In genomic region chr10:87544750-87545149, GRCh38 we compare ENCODE assay signal across 31 cellular contexts. TPM values are rescaled to one million over a fixed set of nuclear protein-coding genes. Genes with fewer than 3 reads are reported as not detected.
A peak's percentile ranks its signal among the peaks of the same experiment; 100 is the strongest.
DNase-seq lines count a peak whose midpoint lies in the region; ATAC-seq and TF ChIP-seq lines count a peak whose summit lies in the region.
"Had no signal": no experiment of that assay in that cellular context is flagged by ENCODE, and none has a peak within 500 bp of the region (broad histone marks: within the 10 kb centered on the region; RNA-seq: fewer than 3 reads in every experiment).

No MANE protein-coding gene starts in this region.

- TF ChIP-seq CTCF in choroid plexus epithelial cell (conservative IDR thresholded peaks at IDR 0.05; ENCODE audit: low read depth, low read length) = no peak
- TF ChIP-seq CTCF in left lung (IDR thresholded peaks at IDR 0.05) = no peak
- TF ChIP-seq CTCF in upper lobe of right lung (IDR thresholded peaks at IDR 0.05) = no peak
- TF ChIP-seq CTCF in breast epithelium (IDR thresholded peaks at IDR 0.05) = no peak

- H3K27ac Mint-ChIP-seq in activated naive CD4-positive, alpha-beta T cell treated with anti-CD3 and anti-CD28 coated beads, Interleukin-2, amount 50 U/mL, for 72 hours = no peak overlapping the region
- H3K27ac Mint-ChIP-seq: activated CD4-positive, alpha-beta T cell treated with anti-CD3 and anti-CD28 coated beads, Interleukin-2, amount 10 ng/mL, durations not matched to agents 24 days and 14 days; activated CD8-positive, alpha-beta memory T cell treated with anti-CD3 and anti-CD28 coated beads, Interleukin-2, amount 10 ng/mL, durations not matched to agents 7 days and 5 days; activated T-cell treated with anti-CD3 and anti-CD28 coated beads, Interleukin-2, amount 50 U/mL, for 72 hours; CD8-positive, alpha-beta T cell; nephron had no signal

- ATAC-seq in left lung (no peak), upper lobe of right lung (no peak)
- ATAC-seq in activated naive CD4-positive, alpha-beta T cell treated with anti-CD3 and anti-CD28 coated beads, Interleukin-2, amount 50 U/mL, for 72 hours = no peak
- ATAC-seq: activated CD8-positive, alpha-beta memory T cell treated with anti-CD3 and anti-CD28 coated beads, Interleukin-2, amount 10 ng/mL, durations not matched to agents 7 days and 5 days; activated T-cell treated with anti-CD3 and anti-CD28 coated beads, Interleukin-2, amount 50 U/mL, for 72 hours; CD8-positive, alpha-beta T cell; heart left ventricle; pancreas; right cardiac atrium had no signal

- H3K9me3 ChIP-seq in left lung (peaks cover 0 to 10% of the 10 kb centered on the region in 2 donors), upper lobe of right lung (no peaks in the 10 kb centered on the region), breast epithelium (peaks cover 7 to 10% of the 10 kb centered on the region in 2 donors)
- H3K9me3 ChIP-seq: pancreas had no signal

- peaks cover 5 to 23% of the 10 kb centered on the region in 2 donors for H3K9me3 Mint-ChIP-seq in activated naive CD4-positive, alpha-beta T cell treated with anti-CD3 and anti-CD28 coated beads, Interleukin-2, amount 50 U/mL, for 72 hours

- H3K27ac ChIP-seq in left lung = peak overlapping the region; percentile 60 to 62
- peak overlapping the region; percentile 77 for H3K27ac ChIP-seq in upper lobe of right lung
- H3K27ac ChIP-seq in breast epithelium = no peak overlapping the region
- H3K27ac ChIP-seq: dorsolateral prefrontal cortex, heart left ventricle, KMS-11, pancreas, tibial nerve had no signal

- no peaks in the 10 kb centered on the region for H3K27me3 ChIP-seq in left lung
- no peaks in the 10 kb centered on the region for H3K27me3 ChIP-seq in upper lobe of right lung
- no peaks in the 10 kb centered on the region for H3K27me3 ChIP-seq in breast epithelium
- H3K27me3 ChIP-seq: dorsolateral prefrontal cortex, heart left ventricle, pancreas, tibial nerve had no signal

- TF ChIP-seq POLR2A in breast epithelium (IDR thresholded peaks at IDR 0.05) = no peak

- intact Hi-C loops in left lung (cut with DNase I) = no loop called here
- intact Hi-C loops in upper lobe of right lung (cut with DNase I) = no loop called here
- intact Hi-C loops in breast epithelium (cut with DNase I; ENCODE audit: low total_unique reads) = no loop called here

- H3K36me3 Mint-ChIP-seq in activated naive CD4-positive, alpha-beta T cell treated with anti-CD3 and anti-CD28 coated beads, Interleukin-2, amount 50 U/mL, for 72 hours = peaks cover 31 to 41% of the 10 kb centered on the region in 2 donors

- H3K36me3 ChIP-seq in left lung = peaks cover 0 to 9% of the 10 kb centered on the region in 2 donors
- H3K36me3 ChIP-seq in upper lobe of right lung = no peaks in the 10 kb centered on the region
- H3K36me3 ChIP-seq in breast epithelium = no peaks in the 10 kb centered on the region
- H3K36me3 ChIP-seq: pancreas had no signal

- H3K4me1 ChIP-seq in left lung (peaks cover 11 to 22% of the 10 kb centered on the region in 2 donors), upper lobe of right lung (peaks cover 29% of the 10 kb centered on the region), breast epithelium (no peaks in the 10 kb centered on the region)

- H3K4me3 ChIP-seq in choroid plexus epithelial cell (ENCODE audit: low read depth, low read length) (no peak overlapping the region), left lung (no peak overlapping the region), upper lobe of right lung (no peak overlapping the region), breast epithelium (no peak overlapping the region)
- H3K4me3 ChIP-seq: dorsolateral prefrontal cortex, heart left ventricle, pancreas, tibial nerve had no signal

- DNase-seq in NCI-H226 (peak; percentile 35), choroid plexus epithelial cell (ENCODE audit: low read depth) (peak; percentile 51), left lung (no peak), upper lobe of right lung (no peak), breast epithelium (ENCODE audit: low spot score in 2 of 2) (no peak), CD1c-positive myeloid dendritic cell (ENCODE audit: extremely low spot score) (no peak)
- DNase-seq in activated naive CD4-positive, alpha-beta T cell treated with anti-CD3 and anti-CD28 coated beads, Interleukin-2, amount 50 U/mL, for 72 hours (ENCODE audit: low spot score in 2 of 2) = no peak
- DNase-seq: activated CD4-positive, alpha-beta T cell treated with anti-CD3 and anti-CD28 coated beads, Interleukin-2, amount 10 ng/mL, durations not matched to agents 24 days and 14 days; activated CD8-positive, alpha-beta memory T cell treated with anti-CD3 and anti-CD28 coated beads, Interleukin-2, amount 10 ng/mL, durations not matched to agents 7 days and 5 days; activated naive CD4-positive, alpha-beta T cell treated with Interleukin-2 at 50 U/mL for 16 hours; activated T-cell treated with anti-CD3 and anti-CD28 coated beads, Interleukin-2, amount 50 U/mL, for 72 hours; AML-193; anterior cingulate cortex; CD8-positive, alpha-beta T cell; central memory CD4-positive, alpha-beta T cell; DMS 273 treated with DMSO at 0.1 percent for 48 hours; dorsolateral prefrontal cortex; GOT3; heart left ventricle; NCI-H1436 treated with DMSO at 0.1 percent for 48 hours; NCI-H2171; NCI-H526; pancreas; right cardiac atrium; stimulated activated CD4-positive, alpha-beta T cell treated with anti-CD3 and anti-CD28 coated beads, Interleukin-12 subunit alpha, Interleukin-12 subunit beta, amount 100 ng/mL, for 4 hours; stimulated activated CD4-positive, alpha-beta T cell treated with anti-CD3 and anti-CD28 coated beads, Interleukin-4, amount 100 ng/mL, for 24 hours; stimulated activated naive CD4-positive, alpha-beta T cell; T-helper 2 cell had no signal

RNA-seq across cellular contexts. Expression of gene MINPP1, which starts 40.1 kb away (rescaled TPM):
- total RNA-seq in left lung (10 to 100 TPM; 16.8 to 19.5 TPM), upper lobe of right lung (15.4 TPM), breast epithelium (10 to 100 TPM; 13.0 to 22.0 (median 18.7) TPM)
- total RNA-seq in activated naive CD4-positive, alpha-beta T cell treated with anti-CD3 and anti-CD28 coated beads, Interleukin-2, amount 50 U/mL, for 72 hours = 1 to 10 TPM; 6.4 to 8.3 TPM

Comparison
In these comparisons a context has a peak if more than half of its experiments do, and no peak if none do; other contexts are left out.
1. DNase-seq: peak in NCI-H226 (single experiment) and choroid plexus epithelial cell (single experiment); none in left lung (0 of 2), upper lobe of right lung (single experiment), activated naive CD4-positive, alpha-beta T cell treated with anti-CD3 and anti-CD28 coated beads, Interleukin-2, amount 50 U/mL, for 72 hours (0 of 2), breast epithelium (0 of 2) and CD1c-positive myeloid dendritic cell (single experiment).
2. H3K27ac ChIP-seq: peak in left lung (2 of 2) and upper lobe of right lung (single experiment); none in breast epithelium (0 of 2).